10 cellular contexts compared by ENCODE assay signal in genomic region chrX:37302569-37302968, GRCh38. TPM values are rescaled to one million over a fixed set of nuclear protein-coding genes. Genes with fewer than 3 reads are reported as not detected.
DNase-seq lines count a peak whose midpoint lies in the region; ATAC-seq and TF ChIP-seq lines count a peak whose summit lies in the region.
"Had no signal": no experiment of that assay in that cellular context is flagged by ENCODE, and none has a peak within 500 bp of the region (broad histone marks: within the 10 kb centered on the region; RNA-seq: fewer than 3 reads in every experiment).

No MANE protein-coding gene starts in this region.

- POLR2A ChIA-PET in RWPE1 (lab: Yijun Ruan, JAX; ENCODE audit: low non-redundant PET): no interaction called here

- DNase-seq in H4 (ENCODE audit: low spot score) (peak; percentile 16), RWPE1 (ENCODE audit: low spot score) (peak; percentile 7), fibroblast of the aortic adventitia (ENCODE audit: low read depth) (peak; percentile 21), osteocyte (ENCODE audit: extremely low spot score, unreplicated experiment) (no peak), kidney glomerular epithelial cell (lab: John Stamatoyannopoulos, UW) (no peak), NCI-H774 (lab: John Stamatoyannopoulos, UW) (no peak)
- DNase-seq: activated naive CD8-positive, alpha-beta T cell treated with anti-CD3 and anti-CD28 coated beads, Interleukin-2, amount 10 ng/mL, durations not matched to agents 7 days and 5 days; MG63 had no signal

- no peaks in the 10 kb centered on the region for H3K4me1 Mint-ChIP-seq in osteocyte (ENCODE audit: unreplicated experiment)
- H3K4me1 Mint-ChIP-seq: activated naive CD8-positive, alpha-beta T cell treated with anti-CD3 and anti-CD28 coated beads, Interleukin-2, amount 10 ng/mL, durations not matched to agents 7 days and 5 days had no signal

- no peak overlapping the region for H3K27ac Mint-ChIP-seq in osteocyte (ENCODE audit: unreplicated experiment)
- H3K27ac Mint-ChIP-seq: activated naive CD8-positive, alpha-beta T cell treated with anti-CD3 and anti-CD28 coated beads, Interleukin-2, amount 10 ng/mL, durations not matched to agents 7 days and 5 days had no signal

- no peaks in the 10 kb centered on the region for H3K36me3 Mint-ChIP-seq in osteocyte (ENCODE audit: unreplicated experiment)
- H3K36me3 Mint-ChIP-seq: activated naive CD8-positive, alpha-beta T cell treated with anti-CD3 and anti-CD28 coated beads, Interleukin-2, amount 10 ng/mL, durations not matched to agents 7 days and 5 days had no signal

- no peak for TF ChIP-seq CTCF in RWPE1 (conservative IDR thresholded peaks at IDR 0.05; ENCODE audit: low read depth)
- peak; percentile 13 for TF ChIP-seq CTCF in fibroblast of the aortic adventitia (IDR thresholded peaks at IDR 0.05; ENCODE audit: insufficient read depth, low read length)
- TF ChIP-seq CTCF in osteocyte (IDR thresholded peaks at IDR 0.05): peak; percentile 31

- ATAC-seq in activated CD4-positive, CD25-positive, alpha-beta regulatory T cell treated with anti-CD3 and anti-CD28 coated beads, Interleukin-2, amount 50 U/mL, for 24 hours: no peak
- no peak for ATAC-seq in HG03460 (IDR thresholded peaks at IDR 0.05; ENCODE audit: unreplicated experiment)

- CTCF ChIA-PET in RWPE1 (lab: Yijun Ruan, JAX): no interaction called here

- H3K4me3 ChIP-seq in fibroblast of the aortic adventitia (ENCODE audit: low read depth, low read length): no peak overlapping the region
- H3K4me3 ChIP-seq: MG63 had no signal

- H3K9me3 Mint-ChIP-seq in osteocyte (ENCODE audit: unreplicated experiment): peaks cover 6% of the 10 kb centered on the region
- H3K9me3 Mint-ChIP-seq: activated naive CD8-positive, alpha-beta T cell treated with anti-CD3 and anti-CD28 coated beads, Interleukin-2, amount 10 ng/mL, durations not matched to agents 7 days and 5 days had no signal

- no peak overlapping the region for H3K27ac ChIP-seq in RWPE1

- no peak overlapping the region for H3K4me3 Mint-ChIP-seq in osteocyte (ENCODE audit: unreplicated experiment)
- H3K4me3 Mint-ChIP-seq: activated naive CD8-positive, alpha-beta T cell treated with anti-CD3 and anti-CD28 coated beads, Interleukin-2, amount 10 ng/mL, durations not matched to agents 7 days and 5 days had no signal

- H3K27me3 Mint-ChIP-seq in osteocyte (ENCODE audit: unreplicated experiment): no peaks in the 10 kb centered on the region
- H3K27me3 Mint-ChIP-seq: activated naive CD8-positive, alpha-beta T cell treated with anti-CD3 and anti-CD28 coated beads, Interleukin-2, amount 10 ng/mL, durations not matched to agents 7 days and 5 days had no signal

RNA-seq across cellular contexts. Expression of gene PRRG1, which starts 46.6 kb away (rescaled TPM):
- total RNA-seq in H4 (2014; rRNA removed; shearing (Covaris generic)): 14.5 and 24.0 TPM in 2 replicates
- total RNA-seq in fibroblast of the aortic adventitia (ENCODE audit: low replicate concordance) (10.0 and 15.3 TPM in 2 replicates), osteocyte (8.8 and 9.8 TPM in 2 replicates)
- total RNA-seq: activated naive CD8-positive, alpha-beta T cell treated with anti-CD3 and anti-CD28 coated beads, Interleukin-2, amount 10 ng/mL, durations not matched to agents 7 days and 5 days had no signal

Comparison
In these comparisons a context has a peak if more than half of its experiments do, and no peak if none do; other contexts are left out.
1. DNase-seq: peak in H4 (single experiment), RWPE1 (single experiment) and fibroblast of the aortic adventitia (single experiment); none in osteocyte (single experiment), kidney glomerular epithelial cell (single experiment) and NCI-H774 (single experiment).